ENCODE assay signal across 8 cellular contexts in genomic region chr20:49982346-49983122, GRCh38. TPM values are rescaled to one million over a fixed set of nuclear protein-coding genes. Genes with fewer than 3 reads are reported as not detected.
DNase-seq lines count a peak whose midpoint lies in the region; ATAC-seq lines count a peak whose summit lies in the region.

SNAI1 (plus strand) TSS chr20:49982980; CDS start chr20:49983060, 80 bp downstream.

- POLR2A ChIA-PET in activated CD4-positive, alpha-beta memory T cell treated with anti-CD3 and anti-CD28 coated beads, Interleukin-2, amount 10 ng/mL, durations not matched to agents 7 days and 5 days (lab: Charles Lee): interaction anchor here (1.0 kb wide), 1 partner anchor 89 kb away, joined by 3 read pairs; no protein-coding TSS in a partner anchor

- no peak within 1 kb of the TSS for H3K27ac Mint-ChIP-seq in activated CD4-positive, alpha-beta memory T cell treated with anti-CD3 and anti-CD28 coated beads, Interleukin-2, amount 10 ng/mL, durations not matched to agents 7 days and 5 days

- CTCF ChIA-PET in activated CD4-positive, alpha-beta memory T cell treated with anti-CD3 and anti-CD28 coated beads, Interleukin-2, amount 10 ng/mL, durations not matched to agents 7 days and 5 days (lab: Charles Lee): interaction anchor here (1.0 to 11.5 kb wide), 7 partner anchors 85 to 200 kb away, joined by 3 to 300 read pairs (median 6); no protein-coding TSS in a partner anchor

- H3K27me3 ChIP-seq in BLaER1 (no peaks in the 10 kb centered on the region), ectodermal cell (ENCODE audit: control insufficient read depth, insufficient read depth, low read length, poor library complexity, severe bottlenecking) (peaks cover 34% of the 10 kb centered on the region)

- H3K4me1 Mint-ChIP-seq in activated CD4-positive, alpha-beta memory T cell treated with anti-CD3 and anti-CD28 coated beads, Interleukin-2, amount 10 ng/mL, durations not matched to agents 7 days and 5 days: peaks cover 26% of the 10 kb centered on the region

- H3K4me1 ChIP-seq in BLaER1 (peaks cover 78% of the 10 kb centered on the region), ectodermal cell (ENCODE audit: control insufficient read depth, insufficient read depth, low read length) (peaks cover 45% of the 10 kb centered on the region)

- no peaks in the 10 kb centered on the region for H3K9me3 Mint-ChIP-seq in activated CD4-positive, alpha-beta memory T cell treated with anti-CD3 and anti-CD28 coated beads, Interleukin-2, amount 10 ng/mL, durations not matched to agents 7 days and 5 days

- H3K27me3 Mint-ChIP-seq in activated CD4-positive, alpha-beta memory T cell treated with anti-CD3 and anti-CD28 coated beads, Interleukin-2, amount 10 ng/mL, durations not matched to agents 7 days and 5 days: peaks cover 28% of the 10 kb centered on the region

- peak; percentile 71 for ATAC-seq in HG03521 (IDR thresholded peaks at IDR 0.05; ENCODE audit: unreplicated experiment)

- peak within 1 kb of the TSS; percentile 78 for H3K4me3 ChIP-seq in BLaER1
- peak within 1 kb of the TSS; percentile 34 for H3K4me3 ChIP-seq in ectodermal cell (ENCODE audit: insufficient read depth, low read depth, low read length)

- H4K20me1 ChIP-seq in BLaER1: peaks cover 27% of the 10 kb centered on the region; the same call in 1 of the 2 replicates

- H3K27ac ChIP-seq in BLaER1: peak within 1 kb of the TSS; percentile 93
- no peak within 1 kb of the TSS for H3K27ac ChIP-seq in ectodermal cell (ENCODE audit: insufficient read depth, low read depth, low read length, poor library complexity, severe bottlenecking)

- peak; percentile 98 for DNase-seq in GM19240 (ENCODE audit: insufficient read length, low spot score)
- DNase-seq in NCI-H748 (lab: John Stamatoyannopoulos, UW; ENCODE audit: unreplicated experiment): peak; percentile 88
- DNase-seq in activated CD4-positive, alpha-beta memory T cell treated with anti-CD3 and anti-CD28 coated beads, Interleukin-2, amount 10 ng/mL, durations not matched to agents 7 days and 5 days: peak; percentile 81
- DNase-seq in lung microvascular endothelial cell (ENCODE audit: low read depth in 2 of 2): peak; percentile 91 to 95
- DNase-seq in stimulated activated CD4-positive, alpha-beta T cell treated with anti-CD3 and anti-CD28 coated beads, TNF-alpha, amount 100 ng/mL, for 4 hours (ENCODE audit: low read depth in 3 of 3): peak; percentile 61 to 77 (median 77)

- H3K4me2 ChIP-seq in BLaER1: peak within 1 kb of the TSS; percentile 97

- peak within 1 kb of the TSS; percentile 41 for H3K4me3 Mint-ChIP-seq in activated CD4-positive, alpha-beta memory T cell treated with anti-CD3 and anti-CD28 coated beads, Interleukin-2, amount 10 ng/mL, durations not matched to agents 7 days and 5 days

- H3K9me3 ChIP-seq in BLaER1 (no peaks in the 10 kb centered on the region), ectodermal cell (ENCODE audit: control insufficient read depth, low read length) (no peaks in the 10 kb centered on the region)

- no peaks in the 10 kb centered on the region for H3K36me3 Mint-ChIP-seq in activated CD4-positive, alpha-beta memory T cell treated with anti-CD3 and anti-CD28 coated beads, Interleukin-2, amount 10 ng/mL, durations not matched to agents 7 days and 5 days (ENCODE audit: low read depth)

- 1% methylated on average over 89 to 90 of the region's 90 CpGs for WGBS in ectodermal cell, 2 experiments

- peaks cover 25% of the 10 kb centered on the region for H3K36me3 ChIP-seq in BLaER1
- no peaks in the 10 kb centered on the region for H3K36me3 ChIP-seq in ectodermal cell (ENCODE audit: control insufficient read depth, insufficient read depth, low read length)

- H3K9ac ChIP-seq in BLaER1: peak within 1 kb of the TSS; percentile 94

RNA-seq across cellular contexts. Expression of gene SNAI1, which starts in this region (rescaled TPM):
- under 1 TPM; 0.28 to 0.38 TPM for total RNA-seq in activated CD4-positive, alpha-beta memory T cell treated with anti-CD3 and anti-CD28 coated beads, Interleukin-2, amount 10 ng/mL, durations not matched to agents 7 days and 5 days
- 5.0 TPM for polyA plus RNA-seq in ectodermal cell (2013, experiment 1 of 4)
- 5.3 TPM for polyA plus RNA-seq in ectodermal cell (2013, experiment 2 of 4)
- 4.6 TPM for polyA plus RNA-seq in ectodermal cell (2013, experiment 3 of 4)
- 5.8 TPM for polyA plus RNA-seq in ectodermal cell (2013, experiment 4 of 4)
- 1.1 and 1.8 TPM in 2 replicates for total RNA-seq in lung microvascular endothelial cell

Comparison
In these comparisons a context has a peak if more than half of its experiments do, and no peak if none do; other contexts are left out.
1. Peak in DNase-seq in activated CD4-positive, alpha-beta memory T cell treated with anti-CD3 and anti-CD28 coated beads, Interleukin-2, amount 10 ng/mL, durations not matched to agents 7 days and 5 days; RNA of the gene not detected or under 1 TPM.